1 cellular context compared by ENCODE assay signal in the genomic region with DNA sequence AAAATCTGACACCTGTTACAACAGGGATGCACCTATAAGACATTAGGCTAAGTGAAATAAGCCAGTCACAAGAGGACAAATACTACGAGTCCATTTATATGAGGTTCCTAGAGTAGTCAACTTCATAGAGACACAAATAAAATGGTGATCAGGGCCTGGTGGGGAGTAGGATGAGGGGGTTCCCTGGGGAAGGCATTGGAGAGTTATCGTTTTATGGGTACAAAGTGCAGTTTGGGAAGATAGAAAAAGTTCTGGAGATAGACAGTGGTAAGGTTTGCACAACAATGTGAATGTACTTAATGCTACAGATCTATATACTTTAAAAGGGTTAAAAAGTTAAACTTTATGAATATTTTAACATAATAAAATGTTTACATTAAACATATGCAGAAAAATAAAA.
TF ChIP-seq lines count a peak whose summit lies in the region.

No MANE protein-coding gene starts in this region.

TF ChIP-seq in GM23338, 12 proteins besides CTCF, POLR2A, EP300 and RAD21 (continued from another document):
- no peak for TF ChIP-seq ZNF462 (CRISPR knock-in tag; IDR thresholded peaks at IDR 0.05)
- TF ChIP-seq, protein P1, sequence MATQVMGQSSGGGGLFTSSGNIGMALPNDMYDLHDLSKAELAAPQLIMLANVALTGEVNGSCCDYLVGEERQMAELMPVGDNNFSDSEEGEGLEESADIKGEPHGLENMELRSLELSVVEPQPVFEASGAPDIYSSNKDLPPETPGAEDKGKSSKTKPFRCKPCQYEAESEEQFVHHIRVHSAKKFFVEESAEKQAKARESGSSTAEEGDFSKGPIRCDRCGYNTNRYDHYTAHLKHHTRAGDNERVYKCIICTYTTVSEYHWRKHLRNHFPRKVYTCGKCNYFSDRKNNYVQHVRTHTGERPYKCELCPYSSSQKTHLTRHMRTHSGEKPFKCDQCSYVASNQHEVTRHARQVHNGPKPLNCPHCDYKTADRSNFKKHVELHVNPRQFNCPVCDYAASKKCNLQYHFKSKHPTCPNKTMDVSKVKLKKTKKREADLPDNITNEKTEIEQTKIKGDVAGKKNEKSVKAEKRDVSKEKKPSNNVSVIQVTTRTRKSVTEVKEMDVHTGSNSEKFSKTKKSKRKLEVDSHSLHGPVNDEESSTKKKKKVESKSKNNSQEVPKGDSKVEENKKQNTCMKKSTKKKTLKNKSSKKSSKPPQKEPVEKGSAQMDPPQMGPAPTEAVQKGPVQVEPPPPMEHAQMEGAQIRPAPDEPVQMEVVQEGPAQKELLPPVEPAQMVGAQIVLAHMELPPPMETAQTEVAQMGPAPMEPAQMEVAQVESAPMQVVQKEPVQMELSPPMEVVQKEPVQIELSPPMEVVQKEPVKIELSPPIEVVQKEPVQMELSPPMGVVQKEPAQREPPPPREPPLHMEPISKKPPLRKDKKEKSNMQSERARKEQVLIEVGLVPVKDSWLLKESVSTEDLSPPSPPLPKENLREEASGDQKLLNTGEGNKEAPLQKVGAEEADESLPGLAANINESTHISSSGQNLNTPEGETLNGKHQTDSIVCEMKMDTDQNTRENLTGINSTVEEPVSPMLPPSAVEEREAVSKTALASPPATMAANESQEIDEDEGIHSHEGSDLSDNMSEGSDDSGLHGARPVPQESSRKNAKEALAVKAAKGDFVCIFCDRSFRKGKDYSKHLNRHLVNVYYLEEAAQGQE (IDR thresholded peaks at IDR 0.05; ENCODE audit: unreplicated experiment) = no peak
- no peak for TF ChIP-seq EZH2phosphoT487 (IDR thresholded peaks at IDR 0.05; ENCODE audit: unreplicated experiment)
- no peak for TF ChIP-seq ZNF114 (CRISPR knock-in tag; IDR thresholded peaks at IDR 0.05)
